8 cellular contexts compared by ENCODE assay signal in genomic region chr15:92903956-92904831, GRCh38. TPM values are rescaled to one million over a fixed set of nuclear protein-coding genes. Genes with fewer than 3 reads are reported as not detected.
A peak's percentile ranks its signal among the peaks of the same experiment; 100 is the strongest.
DNase-seq lines count a peak whose midpoint lies in the region; ATAC-seq and TF ChIP-seq lines count a peak whose summit lies in the region.

No MANE protein-coding gene starts in this region.

- peaks cover 18% of the 10 kb centered on the region; the same call in 1 of the 2 replicates for H4K20me1 ChIP-seq in BLaER1

- intact Hi-C loops in colonic mucosa (cut with DNase I): loop anchor here (5.0 kb wide), 1 partner anchor 97 kb away; no protein-coding TSS in a partner anchor

- no peak for TF ChIP-seq CTCF in colonic mucosa (IDR thresholded peaks at IDR 0.05)

- peak overlapping the region; percentile 93 for H3K4me2 ChIP-seq in BLaER1

- peak overlapping the region; percentile 99 for H3K27ac ChIP-seq in BLaER1
- H3K27ac ChIP-seq in colonic mucosa: peak overlapping the region; percentile 98
- H3K27ac ChIP-seq in layer of hippocampus (ENCODE audit: low read depth, low read length): peak overlapping the region; percentile 94

- ATAC-seq in GM19324 (IDR thresholded peaks at IDR 0.05; ENCODE audit: low FRiP score, unreplicated experiment) (peak; percentile 86), HG03460 (IDR thresholded peaks at IDR 0.05; ENCODE audit: unreplicated experiment) (peak; percentile 78)

- peak overlapping the region; percentile 72 for H3K4me3 ChIP-seq in BLaER1
- peak overlapping the region; percentile 41 for H3K4me3 ChIP-seq in colonic mucosa

- H3K9ac ChIP-seq in BLaER1 (peak overlapping the region; percentile 97), colonic mucosa (ENCODE audit: low read depth in 2 of 2, low read length in 2 of 2) (peak overlapping the region; percentile 71 to 96)

- H3K27me3 ChIP-seq in BLaER1: no peaks in the 10 kb centered on the region
- H3K27me3 ChIP-seq in colonic mucosa: no peaks in the 10 kb centered on the region
- no peaks in the 10 kb centered on the region for H3K27me3 ChIP-seq in layer of hippocampus (ENCODE audit: control insufficient read depth, insufficient read depth, low read length)

- peaks cover 13% of the 10 kb centered on the region for H3K36me3 ChIP-seq in BLaER1
- no peaks in the 10 kb centered on the region for H3K36me3 ChIP-seq in colonic mucosa

- H3K4me1 ChIP-seq in BLaER1: peaks cover 46% of the 10 kb centered on the region
- H3K4me1 ChIP-seq in colonic mucosa: peaks cover 19% of the 10 kb centered on the region

- DNase-seq in NCI-H524 treated with DMSO at 0.1 percent for 48 hours (lab: John Stamatoyannopoulos, UW) (peak; percentile 95), colonic mucosa (peak; percentile 99)
- peak; percentile 99 for DNase-seq in activated CD4-positive, alpha-beta T cell treated with anti-CD3 and anti-CD28 coated beads for 48 hours
- peak; percentile 93 to 97 (median 96) for DNase-seq in stimulated activated CD4-positive, alpha-beta T cell treated with anti-CD3 and anti-CD28 coated beads, Interleukin-1b, Interleukin-23, amount 100 ng/mL, for 24 hours (ENCODE audit: low read depth in 4 of 4, low spot score in 1 of 4)

- H3K9me3 ChIP-seq in BLaER1 (no peaks in the 10 kb centered on the region), colonic mucosa (no peaks in the 10 kb centered on the region)

RNA-seq across cellular contexts. Expression of gene CHD2, which starts 4.1 kb away (rescaled TPM):
- 100 to 1,000 TPM in 1 of 2 donors, 10 to 100 TPM in 1; 87.5 to 121 TPM for total RNA-seq in colonic mucosa

Comparison
In these comparisons a context has a peak if more than half of its experiments do, and no peak if none do; other contexts are left out.
1. Peak in every context shown above with its lines: DNase-seq, ATAC-seq, H3K4me3 ChIP-seq and H3K27ac ChIP-seq.